In genomic region chr14:57266060-57266459, GRCh38 we compare ENCODE assay signal across 1 cellular context.
TF ChIP-seq lines count a peak whose summit lies in the region.

No MANE protein-coding gene starts in this region.

TF ChIP-seq in endothelial cell of umbilical vein, 7 proteins besides CTCF, POLR2A, EP300 and RAD21:
- TF ChIP-seq MYC (IDR thresholded peaks at IDR 0.05; ENCODE audit: low read depth, low read length) (no peak), MAX (IDR thresholded peaks at IDR 0.05; ENCODE audit: insufficient read depth, insufficient read length) (no peak), JUN (IDR thresholded peaks at IDR 0.05; ENCODE audit: borderline replicate concordance, insufficient read depth, insufficient read length, low read depth) (no peak), EZH2 (IDR thresholded peaks at IDR 0.05; ENCODE audit: borderline replicate concordance, low read depth, low read length, severe bottlenecking) (no peak), GATA2 (IDR thresholded peaks at IDR 0.05; ENCODE audit: insufficient read depth, insufficient read length, low read depth, low read length) (no peak), POLR2AphosphoS5 (IDR thresholded peaks at IDR 0.05; ENCODE audit: insufficient read depth, low read depth, low read length) (no peak), FOS (IDR thresholded peaks at IDR 0.05; ENCODE audit: borderline replicate concordance, insufficient read depth, low read length) (no peak)
